In genomic region chr21:46170436-46171193, GRCh38 we compare ENCODE assay signal across 7 cellular contexts. TPM values are rescaled to one million over a fixed set of nuclear protein-coding genes. Genes with fewer than 3 reads are reported as not detected.
DNase-seq lines count a peak whose midpoint lies in the region; ATAC-seq and TF ChIP-seq lines count a peak whose summit lies in the region.
"Not testable (repeated sequence)": the region's sequence is repeated elsewhere in the genome, so short reads cannot be mapped to it uniquely, and the experiment has no call there.

No MANE protein-coding gene starts in this region.

- intact Hi-C loops in activated CD8-positive, alpha-beta T cell treated with anti-CD3 and anti-CD28 coated beads for 36 hours (cut with micrococcal nuclease) = not testable (repeated sequence)

- POLR2A ChIA-PET in activated CD8-positive, alpha-beta T cell treated with anti-CD3 and anti-CD28 coated beads for 36 hours (lab: Charles Lee) = not testable (repeated sequence)

- H3K4me1 Mint-ChIP-seq in activated CD8-positive, alpha-beta T cell treated with anti-CD3 and anti-CD28 coated beads for 36 hours (ENCODE audit: low read depth); activated T-cell treated with anti-CD3 and anti-CD28 coated beads, Interleukin-2, amount 50 U/mL, for 72 hours (ENCODE audit: low read depth); activated naive CD4-positive, alpha-beta T cell treated with anti-CD3 and anti-CD28 coated beads, Interleukin-2, amount 10 ng/mL, durations not matched to agents 7 days and 5 days; central memory CD8-positive, alpha-beta T cell: not testable (repeated sequence)

- H3K4me3 Mint-ChIP-seq in activated CD8-positive, alpha-beta T cell treated with anti-CD3 and anti-CD28 coated beads for 36 hours; activated T-cell treated with anti-CD3 and anti-CD28 coated beads, Interleukin-2, amount 50 U/mL, for 72 hours; activated naive CD4-positive, alpha-beta T cell treated with anti-CD3 and anti-CD28 coated beads, Interleukin-2, amount 10 ng/mL, durations not matched to agents 7 days and 5 days; central memory CD8-positive, alpha-beta T cell: not testable (repeated sequence)

- H3K27ac Mint-ChIP-seq in activated CD8-positive, alpha-beta T cell treated with anti-CD3 and anti-CD28 coated beads for 36 hours = peak overlapping the region; percentile 14
- H3K27ac Mint-ChIP-seq in activated T-cell treated with anti-CD3 and anti-CD28 coated beads, Interleukin-2, amount 50 U/mL, for 72 hours = peak overlapping the region; percentile 89
- peak overlapping the region; percentile 4 for H3K27ac Mint-ChIP-seq in activated naive CD4-positive, alpha-beta T cell treated with anti-CD3 and anti-CD28 coated beads, Interleukin-2, amount 10 ng/mL, durations not matched to agents 7 days and 5 days
- H3K27ac Mint-ChIP-seq in central memory CD8-positive, alpha-beta T cell (ENCODE audit: low read depth) = peak overlapping the region; percentile 71

- peaks cover 13% of the 10 kb centered on the region for H3K9me3 Mint-ChIP-seq in activated CD8-positive, alpha-beta T cell treated with anti-CD3 and anti-CD28 coated beads for 36 hours
- not testable (repeated sequence) for H3K9me3 Mint-ChIP-seq in activated T-cell treated with anti-CD3 and anti-CD28 coated beads, Interleukin-2, amount 50 U/mL, for 72 hours
- peaks cover 20% of the 10 kb centered on the region for H3K9me3 Mint-ChIP-seq in activated naive CD4-positive, alpha-beta T cell treated with anti-CD3 and anti-CD28 coated beads, Interleukin-2, amount 10 ng/mL, durations not matched to agents 7 days and 5 days
- H3K9me3 Mint-ChIP-seq in central memory CD8-positive, alpha-beta T cell = peaks cover 16% of the 10 kb centered on the region

- not testable (repeated sequence) for ATAC-seq in activated CD8-positive, alpha-beta T cell treated with anti-CD3 and anti-CD28 coated beads for 36 hours; activated T-cell treated with anti-CD3 and anti-CD28 coated beads, Interleukin-2, amount 50 U/mL, for 72 hours (replicated peaks in 1 of 2); central memory CD8-positive, alpha-beta T cell (replicated peaks; ENCODE audit: extremely low read depth, poor library complexity, severe bottlenecking); left lobe of liver

- not testable (repeated sequence) for TF ChIP-seq CTCF in GM12865 (IDR thresholded peaks at IDR 0.05; ENCODE audit: insufficient read depth, low read depth, low read length, missing control alignments); activated CD8-positive, alpha-beta T cell treated with anti-CD3 and anti-CD28 coated beads for 36 hours (IDR thresholded peaks at IDR 0.05)

- DNase-seq in GM12865 (ENCODE audit: low read depth) (peak; percentile 0), left lobe of liver (ENCODE audit: low spot score) (peak; percentile 18)
- DNase-seq in activated CD8-positive, alpha-beta T cell treated with anti-CD3 and anti-CD28 coated beads for 36 hours; activated T-cell treated with anti-CD3 and anti-CD28 coated beads, Interleukin-2, amount 50 U/mL, for 72 hours: not testable (repeated sequence)
- DNase-seq in activated naive CD4-positive, alpha-beta T cell treated with anti-CD3 and anti-CD28 coated beads, Interleukin-2, amount 10 ng/mL, durations not matched to agents 7 days and 5 days = peak; percentile 40
- DNase-seq in central memory CD8-positive, alpha-beta T cell (ENCODE audit: low spot score in 2 of 2) = peak in 1 of 2 donors; percentile 35
- DNase-seq in stimulated activated naive CD4-positive, alpha-beta T cell (lab: John Stamatoyannopoulos, UW) = peak in 5 of 6 experiments; percentile 38 to 78 (median 65)

- not testable (repeated sequence) for H3K36me3 Mint-ChIP-seq in activated CD8-positive, alpha-beta T cell treated with anti-CD3 and anti-CD28 coated beads for 36 hours (ENCODE audit: low read depth); activated T-cell treated with anti-CD3 and anti-CD28 coated beads, Interleukin-2, amount 50 U/mL, for 72 hours (ENCODE audit: insufficient read depth in 2 of 2); activated naive CD4-positive, alpha-beta T cell treated with anti-CD3 and anti-CD28 coated beads, Interleukin-2, amount 10 ng/mL, durations not matched to agents 7 days and 5 days; central memory CD8-positive, alpha-beta T cell (ENCODE audit: insufficient read depth)

- H3K27me3 Mint-ChIP-seq in activated CD8-positive, alpha-beta T cell treated with anti-CD3 and anti-CD28 coated beads for 36 hours = not testable (repeated sequence)
- peaks cover 16% of the 10 kb centered on the region for H3K27me3 Mint-ChIP-seq in activated T-cell treated with anti-CD3 and anti-CD28 coated beads, Interleukin-2, amount 50 U/mL, for 72 hours (ENCODE audit: low read depth)
- H3K27me3 Mint-ChIP-seq in activated naive CD4-positive, alpha-beta T cell treated with anti-CD3 and anti-CD28 coated beads, Interleukin-2, amount 10 ng/mL, durations not matched to agents 7 days and 5 days = peaks cover 16% of the 10 kb centered on the region
- H3K27me3 Mint-ChIP-seq in central memory CD8-positive, alpha-beta T cell = peaks cover 17% of the 10 kb centered on the region

- CTCF ChIA-PET in activated CD8-positive, alpha-beta T cell treated with anti-CD3 and anti-CD28 coated beads for 36 hours (lab: Charles Lee); activated naive CD4-positive, alpha-beta T cell treated with anti-CD3 and anti-CD28 coated beads, Interleukin-2, amount 10 ng/mL, durations not matched to agents 7 days and 5 days (lab: Charles Lee): not testable (repeated sequence)

- H3K4me3 ChIP-seq in GM12865 (ENCODE audit: low read depth, low read length) = not testable (repeated sequence)

RNA-seq across cellular contexts. Expression of gene SPATC1L, which starts 13.6 kb away (rescaled TPM):
- 10 to 100 TPM; 23.2 to 24.2 TPM for total RNA-seq in activated CD8-positive, alpha-beta T cell treated with anti-CD3 and anti-CD28 coated beads for 36 hours
- total RNA-seq in activated T-cell treated with anti-CD3 and anti-CD28 coated beads, Interleukin-2, amount 50 U/mL, for 72 hours = 10 to 100 TPM in 1 of 2 donors, 1 to 10 TPM in 1; 2.6 to 12.9 TPM
- 0.40 TPM for total RNA-seq in left lobe of liver

RNA-seq across cellular contexts. Expression of gene FTCD, which starts 15.2 kb away (rescaled TPM):
- under 1 TPM; 0.52 to 0.85 TPM for total RNA-seq in activated CD8-positive, alpha-beta T cell treated with anti-CD3 and anti-CD28 coated beads for 36 hours
- under 1 TPM; 0.74 to 1.00 TPM for total RNA-seq in activated T-cell treated with anti-CD3 and anti-CD28 coated beads, Interleukin-2, amount 50 U/mL, for 72 hours
- 668 TPM for total RNA-seq in left lobe of liver

RNA-seq across cellular contexts. Expression of gene LSS, which starts 58.0 kb away (rescaled TPM):
- 10 to 100 TPM; 20.3 to 20.4 TPM for total RNA-seq in activated CD8-positive, alpha-beta T cell treated with anti-CD3 and anti-CD28 coated beads for 36 hours
- 10 to 100 TPM; 18.9 to 22.4 TPM for total RNA-seq in activated T-cell treated with anti-CD3 and anti-CD28 coated beads, Interleukin-2, amount 50 U/mL, for 72 hours
- total RNA-seq in left lobe of liver = 67.9 TPM

Comparison
In these comparisons a context has a peak if more than half of its experiments do, and no peak if none do; other contexts are left out.
1. H3K27ac Mint-ChIP-seq: peak in every context shown above with its lines; median percentile 89 in activated T-cell treated with anti-CD3 and anti-CD28 coated beads, Interleukin-2, amount 50 U/mL, for 72 hours; 71 in central memory CD8-positive, alpha-beta T cell; 14 in activated CD8-positive, alpha-beta T cell treated with anti-CD3 and anti-CD28 coated beads for 36 hours; 4 in activated naive CD4-positive, alpha-beta T cell treated with anti-CD3 and anti-CD28 coated beads, Interleukin-2, amount 10 ng/mL, durations not matched to agents 7 days and 5 days.
2. RNA of gene FTCD, which starts 15.2 kb away (total RNA-seq): 668 TPM in left lobe of liver (single experiment); 0.74 to 1.00 TPM in activated T-cell treated with anti-CD3 and anti-CD28 coated beads, Interleukin-2, amount 50 U/mL, for 72 hours and 0.52 to 0.85 TPM in activated CD8-positive, alpha-beta T cell treated with anti-CD3 and anti-CD28 coated beads for 36 hours; every median in the first group is over 100 times any median in the second.